Comparison of ENCODE assay signal across 9 cellular contexts in genomic region chr12:47868552-47869031, GRCh38. TPM values are rescaled to one million over a fixed set of nuclear protein-coding genes. Genes with fewer than 3 reads are reported as not detected.
A peak's percentile ranks its signal among the peaks of the same experiment; 100 is the strongest.
DNase-seq lines count a peak whose midpoint lies in the region; ATAC-seq and TF ChIP-seq lines count a peak whose summit lies in the region.
"Had no signal": no experiment of that assay in that cellular context is flagged by ENCODE, and none has a peak within 500 bp of the region (broad histone marks: within the 10 kb centered on the region; RNA-seq: fewer than 3 reads in every experiment).

No MANE protein-coding gene starts in this region.

- ATAC-seq in GM19455 (IDR thresholded peaks at IDR 0.05; ENCODE audit: unreplicated experiment), result peak; percentile 78
- peak; percentile 65 for ATAC-seq in HG03135 (IDR thresholded peaks at IDR 0.05; ENCODE audit: unreplicated experiment)

- peaks cover 87% of the 10 kb centered on the region for H3K4me1 Mint-ChIP-seq in activated CD4-positive, alpha-beta memory T cell treated with anti-CD3 and anti-CD28 coated beads, Interleukin-2, amount 10 ng/mL, durations not matched to agents 7 days and 5 days

- no peak overlapping the region for H3K4me3 Mint-ChIP-seq in activated CD4-positive, alpha-beta memory T cell treated with anti-CD3 and anti-CD28 coated beads, Interleukin-2, amount 10 ng/mL, durations not matched to agents 7 days and 5 days

- no peak overlapping the region for H3K27ac ChIP-seq in dorsolateral prefrontal cortex

- CTCF ChIA-PET in activated CD4-positive, alpha-beta memory T cell treated with anti-CD3 and anti-CD28 coated beads, Interleukin-2, amount 10 ng/mL, durations not matched to agents 7 days and 5 days (lab: Charles Lee), result interaction anchor here (1.0 to 3.9 kb wide), 10 partner anchors 12 to 126 kb away, joined by 3 to 19 read pairs (median 5); partner anchors contain the start of genes TMEM106C and VDR

- POLR2A ChIA-PET in activated CD4-positive, alpha-beta memory T cell treated with anti-CD3 and anti-CD28 coated beads, Interleukin-2, amount 10 ng/mL, durations not matched to agents 7 days and 5 days (lab: Charles Lee), result interaction anchor here (1.1 to 7.2 kb wide), 10 partner anchors 12 to 289 kb away, joined by 3 to 70 read pairs (median 8); partner anchors contain the start of genes ASB8 and VDR

- no peak for TF ChIP-seq CTCF in GM06990 (IDR thresholded peaks at IDR 0.05; ENCODE audit: insufficient read depth, low read length, poor library complexity, severe bottlenecking)
- TF ChIP-seq CTCF in dorsolateral prefrontal cortex (IDR thresholded peaks at IDR 0.05 in 54 of 56, conservative IDR thresholded peaks at IDR 0.05 in 2 of 56; ENCODE audit: low read depth in 1 of 56, partially characterized antibody in 56 of 56), result no peak

- intact Hi-C loops in dorsolateral prefrontal cortex (cut with DNase I), result no loop called here

- H3K27me3 Mint-ChIP-seq in activated CD4-positive, alpha-beta memory T cell treated with anti-CD3 and anti-CD28 coated beads, Interleukin-2, amount 10 ng/mL, durations not matched to agents 7 days and 5 days, result no peaks in the 10 kb centered on the region

- peak overlapping the region; percentile 92 for H3K27ac Mint-ChIP-seq in activated CD4-positive, alpha-beta memory T cell treated with anti-CD3 and anti-CD28 coated beads, Interleukin-2, amount 10 ng/mL, durations not matched to agents 7 days and 5 days

- H3K4me3 ChIP-seq in GM06990 (replicated peaks; ENCODE audit: low read depth, low read length) (no peak overlapping the region), dorsolateral prefrontal cortex (no peak overlapping the region)

- DNase-seq in GM06990 (ENCODE audit: extremely low read depth, insufficient read length) (peak; percentile 53), dorsolateral prefrontal cortex (no peak), NCI-H2171 treated with DMSO at 0.1 percent for 48 hours (lab: John Stamatoyannopoulos, UW) (no peak), NCI-H1105 (lab: John Stamatoyannopoulos, UW) (no peak), GM03348 (ENCODE audit: low spot score) (no peak)
- DNase-seq in activated CD4-positive, alpha-beta memory T cell treated with anti-CD3 and anti-CD28 coated beads, Interleukin-2, amount 10 ng/mL, durations not matched to agents 7 days and 5 days, result no peak

- no peaks in the 10 kb centered on the region for H3K9me3 Mint-ChIP-seq in activated CD4-positive, alpha-beta memory T cell treated with anti-CD3 and anti-CD28 coated beads, Interleukin-2, amount 10 ng/mL, durations not matched to agents 7 days and 5 days

- no peaks in the 10 kb centered on the region; the same call in 1 of the 2 replicates for H3K36me3 ChIP-seq in GM06990 (ENCODE audit: control insufficient read depth, insufficient read depth, low read length)

- H3K36me3 Mint-ChIP-seq in activated CD4-positive, alpha-beta memory T cell treated with anti-CD3 and anti-CD28 coated beads, Interleukin-2, amount 10 ng/mL, durations not matched to agents 7 days and 5 days (ENCODE audit: low read depth), result peaks cover 86% of the 10 kb centered on the region

- H3K27me3 ChIP-seq in GM06990 (replicated peaks; ENCODE audit: control insufficient read depth, insufficient read depth, low read length) (no peaks in the 10 kb centered on the region), dorsolateral prefrontal cortex (no peaks in the 10 kb centered on the region)

RNA-seq across cellular contexts. Expression of gene VDR, which starts 36.2 kb away (rescaled TPM):
- 10 to 100 TPM; 62.9 to 65.5 TPM for total RNA-seq in activated CD4-positive, alpha-beta memory T cell treated with anti-CD3 and anti-CD28 coated beads, Interleukin-2, amount 10 ng/mL, durations not matched to agents 7 days and 5 days
- 1 to 10 TPM in 18 of 120 experiments, under 1 TPM in 96, not detected in 6; 0.12 to 2.9 (median 0.42) TPM for total RNA-seq in dorsolateral prefrontal cortex
- total RNA-seq: lung microvascular endothelial cell had no signal

RNA-seq across cellular contexts. Expression of gene HDAC7, which starts 48.9 kb away (rescaled TPM):
- total RNA-seq in activated CD4-positive, alpha-beta memory T cell treated with anti-CD3 and anti-CD28 coated beads, Interleukin-2, amount 10 ng/mL, durations not matched to agents 7 days and 5 days, result 100 to 1,000 TPM; 315 to 328 TPM
- total RNA-seq in dorsolateral prefrontal cortex, result 10 to 100 TPM; 25.9 to 77.6 (median 46.8) TPM

Comparison
In these comparisons a context has a peak if more than half of its experiments do, and no peak if none do; other contexts are left out.
1. RNA of gene VDR, which starts 36.2 kb away (total RNA-seq): 62.9 to 65.5 TPM in activated CD4-positive, alpha-beta memory T cell treated with anti-CD3 and anti-CD28 coated beads, Interleukin-2, amount 10 ng/mL, durations not matched to agents 7 days and 5 days; 0.12 to 2.9 TPM in dorsolateral prefrontal cortex; every median in the first group is over 10 times any median in the second.
2. RNA of gene HDAC7, which starts 48.9 kb away (total RNA-seq): 315 to 328 TPM in activated CD4-positive, alpha-beta memory T cell treated with anti-CD3 and anti-CD28 coated beads, Interleukin-2, amount 10 ng/mL, durations not matched to agents 7 days and 5 days; 25.9 to 77.6 TPM in dorsolateral prefrontal cortex; every median in the first group is over 4 times any median in the second.